ENCODE assay signal across 15 cellular contexts in genomic region chr10:91634246-91634645, GRCh38. TPM values are rescaled to one million over a fixed set of nuclear protein-coding genes. Genes with fewer than 3 reads are reported as not detected.
DNase-seq lines count a peak whose midpoint lies in the region; ATAC-seq and TF ChIP-seq lines count a peak whose summit lies in the region.
"Had no signal": no experiment of that assay in that cellular context is flagged by ENCODE, and none has a peak within 500 bp of the region (broad histone marks: within the 10 kb centered on the region; RNA-seq: fewer than 3 reads in every experiment).

No MANE protein-coding gene starts in this region.

- H3K4me1 ChIP-seq in IMR-90 (ENCODE audit: control insufficient read depth, insufficient read depth, low read length) = peaks cover 4% of the 10 kb centered on the region
- peaks cover 0 to 31% (median 14%) of the 10 kb centered on the region in 4 donors for H3K4me1 ChIP-seq in tibial artery

- H2BK5ac ChIP-seq in IMR-90 (ENCODE audit: low read depth, low read length, poor library complexity, severe bottlenecking) = no peak overlapping the region

- peaks cover 20 to 31% of the 10 kb centered on the region in 2 experiments; a peak in 3 of 4 replicates for H3K79me1 ChIP-seq in IMR-90 (ENCODE audit: low read depth in 1 of 2, low read length in 2 of 2)

- H3K36me3 ChIP-seq in IMR-90 (ENCODE audit: control insufficient read depth, insufficient read depth, low read length) (peaks cover 16% of the 10 kb centered on the region), tibial artery (peaks cover 17 to 19% (median 18%) of the 10 kb centered on the region in 3 donors)

- H3K27me3 ChIP-seq in IMR-90 (ENCODE audit: control insufficient read depth, insufficient read depth, low read length) (no peaks in the 10 kb centered on the region), tibial artery (no peaks in the 10 kb centered on the region)
- H3K27me3 ChIP-seq: SJSA1 had no signal

- H2BK15ac ChIP-seq in IMR-90 (ENCODE audit: low read depth, low read length) = peak overlapping the region; percentile 86; the same call in 1 of the 3 replicates

- peak overlapping the region; percentile 36; the same call in 1 of the 2 replicates for H3K23ac ChIP-seq in IMR-90 (ENCODE audit: low read depth, low read length)

- H4K91ac ChIP-seq in IMR-90 (ENCODE audit: insufficient read depth, low read depth, low read length) = peak overlapping the region; percentile 45; the same call in 1 of the 2 replicates

- no peak for DNase-seq in IMR-90
- peak; percentile 7 for DNase-seq in cerebellar cortex (ENCODE audit: low spot score)
- DNase-seq in tibial artery = no peak
- no peak for DNase-seq in C1 segment of cervical spinal cord (lab: John Stamatoyannopoulos, UW)
- no peak for DNase-seq in SIG-M5 (lab: John Stamatoyannopoulos, UW)
- DNase-seq: CD8-positive, alpha-beta T cell; DMS79 treated with DMSO at 0.1 percent for 48 hours; NCI-H1048; NCI-H146; NCI-H2081 treated with DMSO at 0.1 percent for 48 hours; NCI-H2227 treated with DMSO at 0.1 percent for 48 hours; PC-9 had no signal

- intact Hi-C loops in IMR-90 (cut with micrococcal nuclease) = loop anchor here (5.0 to 10.0 kb wide), 3 partner anchors 122 to 749 kb away; partner anchors contain the start of gene TNKS2
- intact Hi-C loops in tibial artery (cut with DNase I; ENCODE audit: low total_unique reads) = loop anchor here (2.0 to 5.0 kb wide), 2 partner anchors 139 to 227 kb away; no protein-coding TSS in a partner anchor

- ATAC-seq in IMR-90 (ENCODE audit: low read depth) = no peak
- no peak for ATAC-seq in GM21786 (IDR thresholded peaks at IDR 0.05; ENCODE audit: unreplicated experiment)
- ATAC-seq: CD8-positive, alpha-beta T cell had no signal

- H2AK5ac ChIP-seq in IMR-90 (ENCODE audit: low read depth, low read length) = peak overlapping the region; percentile 6; the same call in 1 of the 2 replicates

- POLR2A ChIA-PET in IMR-90 (lab: Charles Lee; ENCODE audit: unreplicated experiment) = no interaction called here

- H3K9me3 Mint-ChIP-seq in nephron = peaks cover 6% of the 10 kb centered on the region
- H3K9me3 Mint-ChIP-seq: CD8-positive, alpha-beta T cell had no signal

- peak overlapping the region in 2 of 3 experiments; percentile 14 to 67 for H3K4me3 Mint-ChIP-seq in nephron

- in situ Hi-C loops in IMR-90 (cut with MboI; ENCODE audit: low sequenced_read_pairs) = loop anchor here (10.0 kb wide), 1 partner anchor 339 kb away; no protein-coding TSS in a partner anchor

- H3K36me3 Mint-ChIP-seq in nephron (ENCODE audit: low read depth) = peaks cover 22% of the 10 kb centered on the region
- H3K36me3 Mint-ChIP-seq: CD8-positive, alpha-beta T cell had no signal

- peak overlapping the region; percentile 11; the same call in 1 of the 2 replicates for H2BK20ac ChIP-seq in IMR-90 (ENCODE audit: low read depth, low read length)

- no peak overlapping the region for H3K27ac Mint-ChIP-seq in nephron
- H3K27ac Mint-ChIP-seq: CD8-positive, alpha-beta T cell had no signal

- dilution Hi-C loops in IMR-90 (cut with HindIII; ENCODE audit: low sequenced_read_pairs, unreplicated experiment) = no loop called here

- H3K56ac ChIP-seq in IMR-90 (ENCODE audit: extremely low read depth, insufficient read depth, low read length) = no peak overlapping the region

- no peaks in the 10 kb centered on the region for H3K9me1 ChIP-seq in IMR-90 (ENCODE audit: insufficient read depth, low read length)

- H3K9ac ChIP-seq in IMR-90 (ENCODE audit: low read depth, low read length) = no peak overlapping the region

- no CpG with 5 or more reads among the region's 5 CpGs for WGBS in IMR-90 (ENCODE audit: extremely low coverage in 2 of 2, insufficient read length in 1 of 2), 2 experiments

- no peak for TF ChIP-seq POLR2A in IMR-90 (IDR thresholded peaks at IDR 0.05; ENCODE audit: low read depth, low read length)

- CTCF ChIA-PET in IMR-90 (lab: Yijun Ruan, JAX) = interaction anchor here (0.6 to 5.2 kb wide), 5 partner anchors 60 to 491 kb away, joined by 4 to 30 read pairs (median 15); no protein-coding TSS in a partner anchor

- peaks cover 4% of the 10 kb centered on the region for H3K27me3 Mint-ChIP-seq in nephron (ENCODE audit: low read depth)

- no TSS peak for BruUV-seq in IMR-90 (replicated peaks; lab: Mats Ljungman, UMichigan)

- no peak overlapping the region for H3K4me2 ChIP-seq in IMR-90 (ENCODE audit: low read depth, low read length)
- H3K4me2 ChIP-seq: PC-9 had no signal

- TF ChIP-seq CTCF in IMR-90 (conservative IDR thresholded peaks at IDR 0.05; ENCODE audit: low read depth, low read length) (no peak), nephron (IDR thresholded peaks at IDR 0.05; ENCODE audit: unreplicated experiment in 3 of 3) (no peak), tibial artery (IDR thresholded peaks at IDR 0.05) (no peak)

- no peak overlapping the region for H3K14ac ChIP-seq in IMR-90 (replicated peaks; ENCODE audit: low read depth, low read length)

- H2BK120ac ChIP-seq in IMR-90 (ENCODE audit: low read depth, low read length) = peak overlapping the region; percentile 33; the same call in 1 of the 2 replicates

- H3K18ac ChIP-seq in IMR-90 (ENCODE audit: low read depth, low read length) = peak overlapping the region; percentile 73; the same call in 1 of the 2 replicates

- H3K4me3 ChIP-seq in IMR-90 (ENCODE audit: insufficient read depth, low read depth, low read length) (no peak overlapping the region), tibial artery (no peak overlapping the region)
- H3K4me3 ChIP-seq: PC-9 had no signal

- H3K27ac ChIP-seq in IMR-90 (ENCODE audit: insufficient read depth, low read length) (no peak overlapping the region), tibial artery (peak overlapping the region; percentile 78 to 88)
- H3K27ac ChIP-seq: PC-9 had no signal

- peaks cover 47% of the 10 kb centered on the region for H3K4me1 Mint-ChIP-seq in nephron

- no peak overlapping the region for H2AFZ ChIP-seq in IMR-90 (replicated peaks; ENCODE audit: low read length, poor library complexity)
- H2AFZ ChIP-seq: PC-9 had no signal

- H3K9me3 ChIP-seq in IMR-90 (ENCODE audit: control insufficient read depth, insufficient read depth, low read length) (no peaks in the 10 kb centered on the region; the same call in 1 of the 2 replicates), tibial artery (no peaks in the 10 kb centered on the region)
- H3K9me3 ChIP-seq: SJSA1 had no signal

- peak overlapping the region; percentile 44; the same call in 1 of the 2 replicates for H3K4ac ChIP-seq in IMR-90 (ENCODE audit: low read depth, low read length)

- peaks cover 16% of the 10 kb centered on the region for H4K20me1 ChIP-seq in IMR-90 (ENCODE audit: insufficient read depth, low read length)

- peak overlapping the region; percentile 1; the same call in 1 of the 2 replicates for H4K5ac ChIP-seq in IMR-90 (ENCODE audit: low read depth, low read length)

- TF ChIP-seq RAD21 in IMR-90 (IDR thresholded peaks at IDR 0.05; ENCODE audit: low read length) = no peak

- H4K8ac ChIP-seq in IMR-90 (ENCODE audit: low read depth in 2 of 2, low read length in 2 of 2) = peak overlapping the region in 1 of 2 experiments; percentile 4; a peak in 2 of 4 replicates

- H2AK9ac ChIP-seq in IMR-90 (replicated peaks; ENCODE audit: low read depth, low read length, poor library complexity) = no peak overlapping the region

TF ChIP-seq in IMR-90, 13 proteins besides CTCF, POLR2A, EP300 and RAD21:
- TF ChIP-seq USF2 (IDR thresholded peaks at IDR 0.05; ENCODE audit: low read depth, low read length) = no peak
- TF ChIP-seq BHLHE40 (IDR thresholded peaks at IDR 0.05; ENCODE audit: low read depth, low read length) = no peak
- TF ChIP-seq SMC3 (IDR thresholded peaks at IDR 0.05; ENCODE audit: low read depth, low read length) = no peak
- no peak for TF ChIP-seq CEBPB (IDR thresholded peaks at IDR 0.05; ENCODE audit: low read depth, low read length)
- TF ChIP-seq MAFK (IDR thresholded peaks at IDR 0.05; ENCODE audit: low read depth, low read length) = no peak
- TF ChIP-seq MAZ (IDR thresholded peaks at IDR 0.05; ENCODE audit: borderline replicate concordance, low read depth, low read length) = no peak
- no peak for TF ChIP-seq CHD1 (IDR thresholded peaks at IDR 0.05; ENCODE audit: low read depth, low read length)
- no peak for TF ChIP-seq RCOR1 (IDR thresholded peaks at IDR 0.05; ENCODE audit: insufficient replicate concordance, low read length)
- no peak for TF ChIP-seq NFE2L2 (IDR thresholded peaks at IDR 0.05; ENCODE audit: low read depth, low read length)
- TF ChIP-seq MXI1 (IDR thresholded peaks at IDR 0.05; ENCODE audit: borderline replicate concordance, low read depth, low read length) = no peak
- TF ChIP-seq FOS (IDR thresholded peaks at IDR 0.05; ENCODE audit: low read depth, low read length) = no peak
- no peak for TF ChIP-seq RFX5 (IDR thresholded peaks at IDR 0.05; ENCODE audit: low read depth, low read length)
- no peak for TF ChIP-seq ELK1 (IDR thresholded peaks at IDR 0.05; ENCODE audit: borderline replicate concordance, low read depth, low read length)
TF ChIP-seq in IMR-90: peak in this region for 0.

RNA-seq across cellular contexts. Expression of gene PPP1R3C, which starts 1.4 kb away (rescaled TPM):
- 61.7 and 62.9 TPM in 2 replicates for total RNA-seq in IMR-90 (2012; rRNA removed)
- polyA plus RNA-seq in IMR-90 (2012; rRNA removed) = 10.8 and 17.4 TPM in 2 replicates
- 4.8 and 6.4 TPM in 2 replicates for polyA plus RNA-seq in IMR-90 (2012; cell fraction: cytosol; rRNA removed)
- polyA plus RNA-seq in IMR-90 (2012; cell fraction: nucleus; rRNA removed; ENCODE audit: low replicate concordance) = 1.6 and 12.4 TPM in 2 replicates
- total RNA-seq: CD8-positive, alpha-beta T cell had no signal
